3 cellular contexts compared by ENCODE assay signal in genomic region chr22:38165929-38166593, GRCh38.
TF ChIP-seq lines count a peak whose summit lies in the region.

No MANE protein-coding gene starts in this region.

TF ChIP-seq in HCT116, 20 proteins besides CTCF, POLR2A, EP300 and RAD21:
- TF ChIP-seq SP1 (IDR thresholded peaks at IDR 0.05; ENCODE audit: low read depth) (no peak), REST (IDR thresholded peaks at IDR 0.05; ENCODE audit: low read depth) (no peak), FOSL1 (IDR thresholded peaks at IDR 0.05; ENCODE audit: low read depth) (no peak), MAX (IDR thresholded peaks at IDR 0.05) (no peak), ELF1 (IDR thresholded peaks at IDR 0.05; ENCODE audit: borderline replicate concordance, low read depth) (no peak), CEBPB (IDR thresholded peaks at IDR 0.05; ENCODE audit: low read depth) (no peak), SRF (IDR thresholded peaks at IDR 0.05; ENCODE audit: low read depth) (no peak), EZH2 (IDR thresholded peaks at IDR 0.05) (no peak), CBX3 (IDR thresholded peaks at IDR 0.05; ENCODE audit: low read depth) (no peak), EZH2phosphoT487 (IDR thresholded peaks at IDR 0.05; ENCODE audit: borderline replicate concordance) (no peak), POLR2AphosphoS5 (IDR thresholded peaks at IDR 0.05; ENCODE audit: low read depth, low read length) (no peak), ZNF274 (IDR thresholded peaks at IDR 0.05; ENCODE audit: low read depth, low read length) (no peak), ZBTB33 (IDR thresholded peaks at IDR 0.05; ENCODE audit: extremely low read depth, insufficient replicate concordance, low read length) (no peak)

TF ChIP-seq in PFSK-1, 5 proteins besides CTCF, POLR2A, EP300 and RAD21:
- no peak for TF ChIP-seq POLR2AphosphoS5 (IDR thresholded peaks at IDR 0.05; ENCODE audit: low read depth, low read length)
- TF ChIP-seq TAF1 (IDR thresholded peaks at IDR 0.05; ENCODE audit: borderline replicate concordance, insufficient read depth, low read length) = no peak
- peak; percentile 43 for TF ChIP-seq FOXP2 (optimal IDR thresholded peaks at IDR 0.05; ENCODE audit: borderline replicate concordance, extremely low read depth, extremely low read length, insufficient read depth)
- no peak for TF ChIP-seq SIN3A (IDR thresholded peaks at IDR 0.05; ENCODE audit: borderline replicate concordance, insufficient read depth, low read length)
- TF ChIP-seq REST (IDR thresholded peaks at IDR 0.05; ENCODE audit: insufficient read depth in 1 of 2, low read depth in 2 of 2, low read length in 2 of 2) = no peak

TF ChIP-seq in endothelial cell of umbilical vein, 7 proteins besides CTCF, POLR2A, EP300 and RAD21:
- TF ChIP-seq JUN (IDR thresholded peaks at IDR 0.05; ENCODE audit: borderline replicate concordance, insufficient read depth, insufficient read length, low read depth) = no peak
- TF ChIP-seq EZH2 (IDR thresholded peaks at IDR 0.05; ENCODE audit: borderline replicate concordance, low read depth, low read length, severe bottlenecking) = no peak
- no peak for TF ChIP-seq MYC (IDR thresholded peaks at IDR 0.05; ENCODE audit: low read depth, low read length)
- no peak for TF ChIP-seq POLR2AphosphoS5 (IDR thresholded peaks at IDR 0.05; ENCODE audit: insufficient read depth, low read depth, low read length)
- no peak for TF ChIP-seq GATA2 (IDR thresholded peaks at IDR 0.05; ENCODE audit: insufficient read depth, insufficient read length, low read depth, low read length)
- TF ChIP-seq FOS (IDR thresholded peaks at IDR 0.05; ENCODE audit: borderline replicate concordance, insufficient read depth, low read length) = no peak
- TF ChIP-seq MAX (IDR thresholded peaks at IDR 0.05; ENCODE audit: insufficient read depth, insufficient read length) = no peak
